In the genomic region with DNA sequence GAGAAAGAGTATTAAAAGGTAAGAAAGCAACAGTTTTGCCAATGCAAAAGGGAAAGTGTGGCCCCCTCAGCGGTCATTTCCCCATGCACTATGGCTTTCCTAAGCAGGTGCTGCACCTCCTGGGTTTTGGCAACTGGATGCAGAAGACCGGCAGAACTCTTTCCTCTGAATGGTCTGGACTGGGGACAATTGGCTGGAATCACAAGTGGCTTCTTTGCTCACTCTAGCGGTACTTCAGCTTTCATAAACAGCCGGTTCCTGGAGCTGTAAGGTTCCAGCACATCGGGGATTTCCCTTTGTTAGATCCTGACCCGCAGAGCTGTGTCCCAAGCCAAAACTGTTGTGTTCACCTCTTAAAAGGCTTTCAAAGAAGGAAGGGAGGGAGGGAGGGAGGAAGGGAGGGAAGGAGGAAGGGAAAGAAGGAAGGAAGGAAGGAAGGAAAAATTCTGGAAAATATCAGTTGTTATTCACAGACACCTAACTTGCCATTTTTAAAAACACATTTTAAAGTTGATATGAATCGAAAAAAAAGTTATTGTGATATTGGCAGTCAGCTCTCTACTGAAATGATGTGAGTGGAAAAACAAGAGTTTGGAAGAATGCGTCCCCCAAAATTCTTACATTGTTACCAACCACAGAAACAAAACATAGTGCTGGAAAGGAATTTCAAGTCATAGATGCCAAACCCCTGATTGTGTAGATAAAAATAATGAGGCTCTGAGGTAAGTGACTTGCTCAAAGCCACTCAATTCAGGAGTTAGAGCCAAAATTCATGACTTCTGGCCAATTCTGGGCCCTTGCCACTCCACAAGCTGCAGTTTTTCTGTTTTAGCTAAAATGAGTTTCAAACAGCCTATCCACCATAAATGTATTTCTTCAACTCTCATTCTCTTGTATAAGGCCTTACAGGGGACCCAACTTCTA, we compare ENCODE assay signal across 9 cellular contexts.
DNase-seq lines count a peak whose midpoint lies in the region; ATAC-seq and TF ChIP-seq lines count a peak whose summit lies in the region.
"Had no signal": no experiment of that assay in that cellular context is flagged by ENCODE, and none has a peak within 500 bp of the region (broad histone marks: within the 10 kb centered on the region; RNA-seq: fewer than 3 reads in every experiment).

No MANE protein-coding gene starts in this region.

- H3K4me1 Mint-ChIP-seq in activated naive CD8-positive, alpha-beta T cell treated with anti-CD3 and anti-CD28 coated beads, Interleukin-2, amount 50 U/mL, for 24 hours = peaks cover 5% of the 10 kb centered on the region
- H3K4me1 Mint-ChIP-seq in activated naive CD8-positive, alpha-beta T cell treated with anti-CD3 and anti-CD28 coated beads for 36 hours = peaks cover 2% of the 10 kb centered on the region
- no peaks in the 10 kb centered on the region for H3K4me1 Mint-ChIP-seq in natural killer cell
- H3K4me1 Mint-ChIP-seq: CD4-positive, CD25-positive, alpha-beta regulatory T cell had no signal

- intact Hi-C loops in mammary epithelial cell (cut with micrococcal nuclease) (loop anchor here (1.0 to 5.0 kb wide), 7 partner anchors 28 to 504 kb away; no protein-coding TSS in a partner anchor), left lung (cut with DNase I) (no loop called here), uterus (cut with DNase I; ENCODE audit: low total_unique reads) (no loop called here), natural killer cell (cut with micrococcal nuclease) (loop anchor here (5.0 kb wide), 1 partner anchor 484 kb away; no protein-coding TSS in a partner anchor)

- peak overlapping the region; percentile 28 for H3K27ac Mint-ChIP-seq in activated naive CD8-positive, alpha-beta T cell treated with anti-CD3 and anti-CD28 coated beads, Interleukin-2, amount 50 U/mL, for 24 hours
- no peak overlapping the region for H3K27ac Mint-ChIP-seq in activated naive CD8-positive, alpha-beta T cell treated with anti-CD3 and anti-CD28 coated beads for 36 hours
- H3K27ac Mint-ChIP-seq in natural killer cell = no peak overlapping the region

- H3K36me3 ChIP-seq in mammary epithelial cell (ENCODE audit: insufficient read depth, low read length) = peaks cover 4% of the 10 kb centered on the region
- no peaks in the 10 kb centered on the region for H3K36me3 ChIP-seq in left lung
- H3K36me3 ChIP-seq in uterus = no peaks in the 10 kb centered on the region

- peaks cover 30% of the 10 kb centered on the region for H3K27me3 Mint-ChIP-seq in activated naive CD8-positive, alpha-beta T cell treated with anti-CD3 and anti-CD28 coated beads, Interleukin-2, amount 50 U/mL, for 24 hours
- peaks cover 43% of the 10 kb centered on the region for H3K27me3 Mint-ChIP-seq in activated naive CD8-positive, alpha-beta T cell treated with anti-CD3 and anti-CD28 coated beads for 36 hours
- H3K27me3 Mint-ChIP-seq in natural killer cell (ENCODE audit: low read depth in 2 of 2) = peaks cover 15 to 24% of the 10 kb centered on the region in 2 donors

- H3K36me3 Mint-ChIP-seq in activated naive CD8-positive, alpha-beta T cell treated with anti-CD3 and anti-CD28 coated beads, Interleukin-2, amount 50 U/mL, for 24 hours (ENCODE audit: low read depth) = no peaks in the 10 kb centered on the region
- no peaks in the 10 kb centered on the region for H3K36me3 Mint-ChIP-seq in activated naive CD8-positive, alpha-beta T cell treated with anti-CD3 and anti-CD28 coated beads for 36 hours
- no peaks in the 10 kb centered on the region for H3K36me3 Mint-ChIP-seq in natural killer cell
- H3K36me3 Mint-ChIP-seq: CD4-positive, CD25-positive, alpha-beta regulatory T cell had no signal

- H3K9me3 ChIP-seq in mammary epithelial cell (replicated peaks; ENCODE audit: insufficient read depth, low read length) = no peaks in the 10 kb centered on the region
- peaks cover 0 to 8% of the 10 kb centered on the region in 2 donors for H3K9me3 ChIP-seq in left lung
- no peaks in the 10 kb centered on the region for H3K9me3 ChIP-seq in uterus

- H2AFZ ChIP-seq in mammary epithelial cell (ENCODE audit: low read depth, low read length) = no peak overlapping the region

- H3K27ac ChIP-seq in mammary epithelial cell (ENCODE audit: insufficient read depth, low read depth, low read length) = peak overlapping the region; percentile 98
- H3K27ac ChIP-seq in left lung = peak overlapping the region in 1 of 2 donors; percentile 40
- peak overlapping the region; percentile 13 to 48 for H3K27ac ChIP-seq in uterus

- DNase-seq in activated naive CD8-positive, alpha-beta T cell treated with anti-CD3 and anti-CD28 coated beads, Interleukin-2, amount 50 U/mL, for 24 hours = no peak
- DNase-seq in activated naive CD8-positive, alpha-beta T cell treated with anti-CD3 and anti-CD28 coated beads for 36 hours = no peak
- DNase-seq in mammary epithelial cell = peak; percentile 89
- peak in 1 of 2 donors; percentile 49 for DNase-seq in left lung
- DNase-seq in uterus = peak in 1 of 2 donors; percentile 17
- no peak for DNase-seq in effector CD4-positive, alpha-beta T cell
- no peak for DNase-seq in NCI-H1092 (lab: John Stamatoyannopoulos, UW)
- DNase-seq in natural killer cell = no peak
- DNase-seq: CD4-positive, CD25-positive, alpha-beta regulatory T cell had no signal

- peak overlapping the region; percentile 77 for H3K4me2 ChIP-seq in mammary epithelial cell (ENCODE audit: insufficient read depth, low read depth, low read length)

- H3K9me3 Mint-ChIP-seq in activated naive CD8-positive, alpha-beta T cell treated with anti-CD3 and anti-CD28 coated beads, Interleukin-2, amount 50 U/mL, for 24 hours = no peaks in the 10 kb centered on the region
- H3K9me3 Mint-ChIP-seq in activated naive CD8-positive, alpha-beta T cell treated with anti-CD3 and anti-CD28 coated beads for 36 hours = no peaks in the 10 kb centered on the region
- no peaks in the 10 kb centered on the region for H3K9me3 Mint-ChIP-seq in natural killer cell

- H3K4me1 ChIP-seq in mammary epithelial cell (ENCODE audit: insufficient read depth, low read length) = peaks cover 54% of the 10 kb centered on the region
- peaks cover 14 to 19% of the 10 kb centered on the region in 2 donors for H3K4me1 ChIP-seq in left lung
- H3K4me1 ChIP-seq in uterus = peaks cover 0 to 4% of the 10 kb centered on the region in 2 donors

- TF ChIP-seq CTCF in mammary epithelial cell (conservative IDR thresholded peaks at IDR 0.05 in 1 of 2, IDR thresholded peaks at IDR 0.05 in 1 of 2; ENCODE audit: extremely low read depth in 1 of 2, insufficient read depth in 1 of 2, low read depth in 1 of 2, low read length in 2 of 2) (no peak), left lung (IDR thresholded peaks at IDR 0.05) (no peak), uterus (IDR thresholded peaks at IDR 0.05) (no peak), natural killer cell (IDR thresholded peaks at IDR 0.05) (no peak)

- 0% methylated on average over 5 of the region's 8 CpGs for WGBS in mammary epithelial cell (ENCODE audit: low coverage, missing lambda C conversion rate)

- H3K4me3 ChIP-seq in mammary epithelial cell (replicated peaks in 1 of 3; ENCODE audit: insufficient read depth in 1 of 3, low read depth in 2 of 3, low read length in 3 of 3) (peak overlapping the region; percentile 39 to 60 (median 43)), left lung (no peak overlapping the region), uterus (no peak overlapping the region)

- no peak for TF ChIP-seq POLR2A in uterus (IDR thresholded peaks at IDR 0.05)

- dilution Hi-C loops in mammary epithelial cell (cut with HindIII; ENCODE audit: low sequenced_read_pairs) = no loop called here

- peak overlapping the region; percentile 97 for H3K9ac ChIP-seq in mammary epithelial cell (ENCODE audit: insufficient read depth, low read length)

- H3K27me3 ChIP-seq in mammary epithelial cell (ENCODE audit: insufficient read depth, low read length) = no peaks in the 10 kb centered on the region
- peaks cover 17 to 32% of the 10 kb centered on the region in 2 donors for H3K27me3 ChIP-seq in left lung
- peaks cover 0 to 11% of the 10 kb centered on the region in 2 donors for H3K27me3 ChIP-seq in uterus

- in situ Hi-C loops in mammary epithelial cell (cut with MboI; ENCODE audit: low sequenced_read_pairs in 2 of 2) = loop anchor here in 1 of 2 donors (5.0 kb wide), 1 partner anchor 69 kb away; no protein-coding TSS in a partner anchor

- ATAC-seq in activated naive CD8-positive, alpha-beta T cell treated with anti-CD3 and anti-CD28 coated beads, Interleukin-2, amount 50 U/mL, for 24 hours = no peak
- ATAC-seq in left lung (peak; percentile 92), natural killer cell (no peak)

- no peaks in the 10 kb centered on the region for H4K20me1 ChIP-seq in mammary epithelial cell (ENCODE audit: insufficient read depth, low read length)

- no peak overlapping the region for H3K4me3 Mint-ChIP-seq in activated naive CD8-positive, alpha-beta T cell treated with anti-CD3 and anti-CD28 coated beads, Interleukin-2, amount 50 U/mL, for 24 hours
- H3K4me3 Mint-ChIP-seq in activated naive CD8-positive, alpha-beta T cell treated with anti-CD3 and anti-CD28 coated beads for 36 hours = no peak overlapping the region
- H3K4me3 Mint-ChIP-seq in natural killer cell = no peak overlapping the region
- H3K4me3 Mint-ChIP-seq: CD4-positive, CD25-positive, alpha-beta regulatory T cell had no signal

- CTCF ChIA-PET in mammary epithelial cell (lab: Charles Lee; ENCODE audit: low non-redundant PET) = interaction anchor here (1.2 to 1.9 kb wide), 2 partner anchors 47 to 92 kb away, joined by 12 to 22 read pairs; no protein-coding TSS in a partner anchor

- peaks cover 19% of the 10 kb centered on the region for H3K79me2 ChIP-seq in mammary epithelial cell (ENCODE audit: insufficient read depth, low read length)

- TSS peak; percentile 80 for BruUV-seq in mammary epithelial cell (replicated peaks; lab: Mats Ljungman, UMichigan)

Comparison
In these comparisons a context has a peak if more than half of its experiments do, and no peak if none do; other contexts are left out.
1. H3K4me3 ChIP-seq: peak in mammary epithelial cell (3 of 3); none in left lung (0 of 2) and uterus (0 of 2).
2. intact Hi-C loops: an anchor here in mammary epithelial cell (1.0 to 5.0 kb wide) and natural killer cell (5.0 kb wide); none called in left lung and uterus.